ENCODE assay signal across 28 cellular contexts in genomic region chr7:84314263-84314662, GRCh38.
"Had no signal": no experiment of that assay in that cellular context is flagged by ENCODE, and none has a peak within 500 bp of the region (broad histone marks: within the 10 kb centered on the region; RNA-seq: fewer than 3 reads in every experiment).

No MANE protein-coding gene starts in this region.

- H3K4me1 ChIP-seq: ascending aorta, left ventricle myocardium inferior, right atrium auricular region, tibial nerve had no signal

- H3K27me3 ChIP-seq: ascending aorta, brain microvascular endothelial cell, hepatocyte, ovary, right atrium auricular region, tibial nerve had no signal

- H3K4me3 Mint-ChIP-seq: activated CD4-positive, alpha-beta memory T cell treated with anti-CD3 and anti-CD28 coated beads, Interleukin-2, amount 10 ng/mL, durations not matched to agents 7 days and 5 days; activated naive CD4-positive, alpha-beta T cell treated with anti-CD3 and anti-CD28 coated beads, Interleukin-2, amount 10 ng/mL, durations not matched to agents 7 days and 5 days; activated naive CD8-positive, alpha-beta T cell treated with anti-CD3 and anti-CD28 coated beads, Interleukin-2, amount 10 ng/mL, durations not matched to agents 7 days and 5 days; activated T-cell treated with anti-CD3 and anti-CD28 coated beads, Interleukin-2, amount 50 U/mL, for 24 hours; T-helper 17 cell had no signal

- H3K4me1 Mint-ChIP-seq: activated CD4-positive, alpha-beta memory T cell treated with anti-CD3 and anti-CD28 coated beads, Interleukin-2, amount 10 ng/mL, durations not matched to agents 7 days and 5 days; activated naive CD4-positive, alpha-beta T cell treated with anti-CD3 and anti-CD28 coated beads, Interleukin-2, amount 10 ng/mL, durations not matched to agents 7 days and 5 days; activated naive CD8-positive, alpha-beta T cell treated with anti-CD3 and anti-CD28 coated beads, Interleukin-2, amount 10 ng/mL, durations not matched to agents 7 days and 5 days; T-helper 17 cell had no signal

- H3K27ac ChIP-seq: ascending aorta, brain microvascular endothelial cell, hepatocyte, left ventricle myocardium inferior, ovary, right atrium auricular region, tibial nerve, WERI-Rb-1 had no signal

- H3K9me3 Mint-ChIP-seq: activated CD4-positive, alpha-beta memory T cell treated with anti-CD3 and anti-CD28 coated beads, Interleukin-2, amount 10 ng/mL, durations not matched to agents 7 days and 5 days; activated naive CD4-positive, alpha-beta T cell treated with anti-CD3 and anti-CD28 coated beads, Interleukin-2, amount 10 ng/mL, durations not matched to agents 7 days and 5 days; activated naive CD8-positive, alpha-beta T cell treated with anti-CD3 and anti-CD28 coated beads, Interleukin-2, amount 10 ng/mL, durations not matched to agents 7 days and 5 days; activated T-cell treated with anti-CD3 and anti-CD28 coated beads, Interleukin-2, amount 50 U/mL, for 24 hours had no signal

- H3K4me3 ChIP-seq: ascending aorta, hepatocyte, left ventricle myocardium inferior, lung, ovary, tibial nerve had no signal

- H3K9me3 ChIP-seq: ascending aorta, left ventricle myocardium inferior, ovary, right atrium auricular region, tibial nerve had no signal

- ATAC-seq: activated CD4-positive, CD25-positive, alpha-beta regulatory T cell treated with anti-CD3 and anti-CD28 coated beads, Interleukin-2, amount 50 U/mL, for 24 hours; T-helper 17 cell had no signal

- H3K27ac Mint-ChIP-seq: activated CD4-positive, alpha-beta memory T cell treated with anti-CD3 and anti-CD28 coated beads, Interleukin-2, amount 10 ng/mL, durations not matched to agents 7 days and 5 days; activated naive CD4-positive, alpha-beta T cell treated with anti-CD3 and anti-CD28 coated beads, Interleukin-2, amount 10 ng/mL, durations not matched to agents 7 days and 5 days; activated naive CD8-positive, alpha-beta T cell treated with anti-CD3 and anti-CD28 coated beads, Interleukin-2, amount 10 ng/mL, durations not matched to agents 7 days and 5 days; activated T-cell treated with anti-CD3 and anti-CD28 coated beads, Interleukin-2, amount 50 U/mL, for 24 hours; progenitor cell of endocrine pancreas; T-helper 17 cell had no signal

- H3K36me3 ChIP-seq: ascending aorta, brain microvascular endothelial cell, left ventricle myocardium inferior, ovary, right atrium auricular region, tibial nerve, WERI-Rb-1 had no signal

- H3K36me3 Mint-ChIP-seq: activated naive CD4-positive, alpha-beta T cell treated with anti-CD3 and anti-CD28 coated beads, Interleukin-2, amount 10 ng/mL, durations not matched to agents 7 days and 5 days; activated naive CD8-positive, alpha-beta T cell treated with anti-CD3 and anti-CD28 coated beads, Interleukin-2, amount 10 ng/mL, durations not matched to agents 7 days and 5 days had no signal

- H3K27me3 Mint-ChIP-seq: activated CD4-positive, alpha-beta memory T cell treated with anti-CD3 and anti-CD28 coated beads, Interleukin-2, amount 10 ng/mL, durations not matched to agents 7 days and 5 days; activated naive CD4-positive, alpha-beta T cell treated with anti-CD3 and anti-CD28 coated beads, Interleukin-2, amount 10 ng/mL, durations not matched to agents 7 days and 5 days; activated naive CD8-positive, alpha-beta T cell treated with anti-CD3 and anti-CD28 coated beads, Interleukin-2, amount 10 ng/mL, durations not matched to agents 7 days and 5 days; activated T-cell treated with anti-CD3 and anti-CD28 coated beads, Interleukin-2, amount 50 U/mL, for 24 hours; progenitor cell of endocrine pancreas; T-helper 17 cell had no signal

- DNase-seq: activated CD4-positive, alpha-beta memory T cell treated with anti-CD3 and anti-CD28 coated beads, Interleukin-2, amount 10 ng/mL, durations not matched to agents 7 days and 5 days; activated CD4-positive, alpha-beta T cell treated with anti-CD3 and anti-CD28 coated beads for 48 hours; activated CD8-positive, alpha-beta memory T cell treated with anti-CD3 and anti-CD28 coated beads, Interleukin-2, amount 50 U/mL, for 48 hours; activated gamma-delta T cell; activated naive CD4-positive, alpha-beta T cell treated with anti-CD3 and anti-CD28 coated beads, Interleukin-2, amount 10 ng/mL, durations not matched to agents 7 days and 5 days; activated naive CD8-positive, alpha-beta T cell treated with anti-CD3 and anti-CD28 coated beads, Interleukin-2, amount 10 ng/mL, durations not matched to agents 7 days and 5 days; activated T-cell treated with anti-CD3 and anti-CD28 coated beads, Interleukin-2, amount 50 U/mL, for 24 hours; brain microvascular endothelial cell; cortex of kidney; foreskin melanocyte; glutamatergic neuron; islet precursor cell; left ventricle myocardium inferior; mesendoderm; ovary; stimulated activated CD4-positive, alpha-beta T cell treated with anti-CD3 and anti-CD28 coated beads, Interleukin-15, amount 100 ng/mL, for 24 hours; stimulated activated CD4-positive, alpha-beta T cell treated with anti-CD3 and anti-CD28 coated beads, Interleukin-2, amount 100 ng/mL, for 24 hours; stimulated activated naive CD4-positive, alpha-beta T cell; T-helper 17 cell; T1000; WERI-Rb-1 had no signal
